Comparison of ENCODE assay signal across 1 cellular context in genomic region chr11:116787786-116788486, GRCh38.
TF ChIP-seq lines count a peak whose summit lies in the region.

A gene with protein sequence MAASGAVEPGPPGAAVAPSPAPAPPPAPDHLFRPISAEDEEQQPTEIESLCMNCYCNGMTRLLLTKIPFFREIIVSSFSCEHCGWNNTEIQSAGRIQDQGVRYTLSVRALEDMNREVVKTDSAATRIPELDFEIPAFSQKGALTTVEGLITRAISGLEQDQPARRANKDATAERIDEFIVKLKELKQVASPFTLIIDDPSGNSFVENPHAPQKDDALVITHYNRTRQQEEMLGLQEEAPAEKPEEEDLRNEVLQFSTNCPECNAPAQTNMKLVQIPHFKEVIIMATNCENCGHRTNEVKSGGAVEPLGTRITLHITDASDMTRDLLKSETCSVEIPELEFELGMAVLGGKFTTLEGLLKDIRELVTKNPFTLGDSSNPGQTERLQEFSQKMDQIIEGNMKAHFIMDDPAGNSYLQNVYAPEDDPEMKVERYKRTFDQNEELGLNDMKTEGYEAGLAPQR (minus strand): TSS chr11:116788023. CDS start chr11:116787990, 33 bp downstream.

TF ChIP-seq in K562, 482 proteins besides CTCF, POLR2A, EP300 and RAD21 (continued from another document and continues in another):
- peak; percentile 83 for TF ChIP-seq CREB1 (IDR thresholded peaks at IDR 0.05)
- TF ChIP-seq CREB1 (CRISPR knock-in tag; IDR thresholded peaks at IDR 0.05), result peak; percentile 84
- 0 out of 2 replicates have a peak, but pooled peaks have one; percentile 26 for TF ChIP-seq ZBTB1 (CRISPR knock-in tag; IDR thresholded peaks at IDR 0.05; ENCODE audit: borderline replicate concordance, low read depth)
- TF ChIP-seq ARID1B (IDR thresholded peaks at IDR 0.05), result 0 out of 2 replicates have a peak, but pooled peaks have one; percentile 20
- TF ChIP-seq SREBF2 (CRISPR knock-in tag; IDR thresholded peaks at IDR 0.05), result no peak
- peak in 1 of 3 experiments; percentile 83; a peak in 3 of 6 replicates for TF ChIP-seq ZBTB11 (CRISPR knock-in tag; IDR thresholded peaks at IDR 0.05)
- TF ChIP-seq, protein P1, sequence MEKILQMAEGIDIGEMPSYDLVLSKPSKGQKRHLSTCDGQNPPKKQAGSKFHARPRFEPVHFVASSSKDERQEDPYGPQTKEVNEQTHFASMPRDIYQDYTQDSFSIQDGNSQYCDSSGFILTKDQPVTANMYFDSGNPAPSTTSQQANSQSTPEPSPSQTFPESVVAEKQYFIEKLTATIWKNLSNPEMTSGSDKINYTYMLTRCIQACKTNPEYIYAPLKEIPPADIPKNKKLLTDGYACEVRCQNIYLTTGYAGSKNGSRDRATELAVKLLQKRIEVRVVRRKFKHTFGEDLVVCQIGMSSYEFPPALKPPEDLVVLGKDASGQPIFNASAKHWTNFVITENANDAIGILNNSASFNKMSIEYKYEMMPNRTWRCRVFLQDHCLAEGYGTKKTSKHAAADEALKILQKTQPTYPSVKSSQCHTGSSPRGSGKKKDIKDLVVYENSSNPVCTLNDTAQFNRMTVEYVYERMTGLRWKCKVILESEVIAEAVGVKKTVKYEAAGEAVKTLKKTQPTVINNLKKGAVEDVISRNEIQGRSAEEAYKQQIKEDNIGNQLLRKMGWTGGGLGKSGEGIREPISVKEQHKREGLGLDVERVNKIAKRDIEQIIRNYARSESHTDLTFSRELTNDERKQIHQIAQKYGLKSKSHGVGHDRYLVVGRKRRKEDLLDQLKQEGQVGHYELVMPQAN (IDR thresholded peaks at IDR 0.05; ENCODE audit: borderline replicate concordance), result peak; percentile 91
- peak; percentile 6 for TF ChIP-seq NFYB (IDR thresholded peaks at IDR 0.05; ENCODE audit: extremely low read depth, insufficient read length)
- TF ChIP-seq ATF1 (CRISPR knock-in tag; IDR thresholded peaks at IDR 0.05), result no peak
- peak; percentile 92 for TF ChIP-seq ATF1 (tag; IDR thresholded peaks at IDR 0.05)
- TF ChIP-seq JUND (IDR thresholded peaks at IDR 0.05; ENCODE audit: borderline replicate concordance, low read depth, low read length), result peak; percentile 37; the same call in 1 of the 2 replicates
- no peak for TF ChIP-seq JUND (tag; IDR thresholded peaks at IDR 0.05; ENCODE audit: borderline replicate concordance, low read depth, low read length)
- no peak for TF ChIP-seq HOMEZ (CRISPR knock-in tag; IDR thresholded peaks at IDR 0.05)
- TF ChIP-seq PREB (CRISPR knock-in tag; IDR thresholded peaks at IDR 0.05), result 0 out of 2 replicates have a peak, but pooled peaks have one; percentile 47
- TF ChIP-seq POLR2B (IDR thresholded peaks at IDR 0.05; ENCODE audit: low read depth, partially characterized antibody), result peak; percentile 54
- TF ChIP-seq BHLHE40 (IDR thresholded peaks at IDR 0.05; ENCODE audit: low read length), result no peak
- TF ChIP-seq PPARD (CRISPR knock-in tag; IDR thresholded peaks at IDR 0.05), result no peak
- TF ChIP-seq TAF1 (IDR thresholded peaks at IDR 0.05; ENCODE audit: control insufficient read depth, extremely low read depth, insufficient read depth, low read length, severe bottlenecking), result peak; percentile 48
- no peak for TF ChIP-seq PRPF4 (IDR thresholded peaks at IDR 0.05; ENCODE audit: insufficient read depth, low read depth, low read length, poor library complexity, severe bottlenecking)
- TF ChIP-seq MXD1 (CRISPR knock-in tag; IDR thresholded peaks at IDR 0.05; ENCODE audit: borderline replicate concordance, poor library complexity, severe bottlenecking), result peak; percentile 35
- peak; percentile 72; the same call in 1 of the 2 replicates for TF ChIP-seq NCOA6 (IDR thresholded peaks at IDR 0.05)
- peak; percentile 86 for TF ChIP-seq RBFOX2 (IDR thresholded peaks at IDR 0.05; ENCODE audit: low read depth, low read length)
- TF ChIP-seq ZNF232 (CRISPR knock-in tag; IDR thresholded peaks at IDR 0.05), result no peak
- TF ChIP-seq NBN (IDR thresholded peaks at IDR 0.05; ENCODE audit: low read depth), result peak; percentile 76; the same call in 1 of the 2 replicates
- peak; percentile 66 for TF ChIP-seq SP1 (CRISPR knock-in tag; IDR thresholded peaks at IDR 0.05)
- TF ChIP-seq ZBTB12 (CRISPR knock-in tag; IDR thresholded peaks at IDR 0.05), result peak; percentile 87
- TF ChIP-seq FOSL1 (tag; conservative IDR thresholded peaks at IDR 0.05), result no peak
- TF ChIP-seq SOX6 (IDR thresholded peaks at IDR 0.05), result no peak
- peak; percentile 80; the same call in 1 of the 2 replicates for TF ChIP-seq PHF8 (IDR thresholded peaks at IDR 0.05; ENCODE audit: borderline replicate concordance, low read length)
- TF ChIP-seq SIN3A (IDR thresholded peaks at IDR 0.05; ENCODE audit: borderline replicate concordance in 2 of 2, control insufficient read depth in 1 of 2, low read depth in 2 of 2, low read length in 2 of 2), result peak; percentile 96
- peak; percentile 93 for TF ChIP-seq MYC (IDR thresholded peaks at IDR 0.05; ENCODE audit: low read depth, low read length)
- TF ChIP-seq MYC (CRISPR knock-in tag; IDR thresholded peaks at IDR 0.05; ENCODE audit: borderline replicate concordance, low read depth), result no peak
- TF ChIP-seq MXI1 (IDR thresholded peaks at IDR 0.05; ENCODE audit: low read depth, low read length), result peak; percentile 90
- 0 out of 2 replicates have a peak, but pooled peaks have one; percentile 19 for TF ChIP-seq NFRKB (IDR thresholded peaks at IDR 0.05; ENCODE audit: low read depth)
- peak; percentile 95 for TF ChIP-seq LCOR (CRISPR knock-in tag; IDR thresholded peaks at IDR 0.05)
- 0 out of 2 replicates have a peak, but pooled peaks have one; percentile 33 for TF ChIP-seq ZNF384 (IDR thresholded peaks at IDR 0.05; ENCODE audit: low read depth, low read length)
- peak; percentile 48 to 64; a peak in 3 of 4 replicates for TF ChIP-seq MAZ (CRISPR knock-in tag; conservative IDR thresholded peaks at IDR 0.05 in 1 of 2, IDR thresholded peaks at IDR 0.05 in 1 of 2)
- TF ChIP-seq, protein P2, sequence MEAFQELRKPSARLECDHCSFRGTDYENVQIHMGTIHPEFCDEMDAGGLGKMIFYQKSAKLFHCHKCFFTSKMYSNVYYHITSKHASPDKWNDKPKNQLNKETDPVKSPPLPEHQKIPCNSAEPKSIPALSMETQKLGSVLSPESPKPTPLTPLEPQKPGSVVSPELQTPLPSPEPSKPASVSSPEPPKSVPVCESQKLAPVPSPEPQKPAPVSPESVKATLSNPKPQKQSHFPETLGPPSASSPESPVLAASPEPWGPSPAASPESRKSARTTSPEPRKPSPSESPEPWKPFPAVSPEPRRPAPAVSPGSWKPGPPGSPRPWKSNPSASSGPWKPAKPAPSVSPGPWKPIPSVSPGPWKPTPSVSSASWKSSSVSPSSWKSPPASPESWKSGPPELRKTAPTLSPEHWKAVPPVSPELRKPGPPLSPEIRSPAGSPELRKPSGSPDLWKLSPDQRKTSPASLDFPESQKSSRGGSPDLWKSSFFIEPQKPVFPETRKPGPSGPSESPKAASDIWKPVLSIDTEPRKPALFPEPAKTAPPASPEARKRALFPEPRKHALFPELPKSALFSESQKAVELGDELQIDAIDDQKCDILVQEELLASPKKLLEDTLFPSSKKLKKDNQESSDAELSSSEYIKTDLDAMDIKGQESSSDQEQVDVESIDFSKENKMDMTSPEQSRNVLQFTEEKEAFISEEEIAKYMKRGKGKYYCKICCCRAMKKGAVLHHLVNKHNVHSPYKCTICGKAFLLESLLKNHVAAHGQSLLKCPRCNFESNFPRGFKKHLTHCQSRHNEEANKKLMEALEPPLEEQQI (IDR thresholded peaks at IDR 0.05), result no peak
